Comparison of ENCODE assay signal across 8 cellular contexts in genomic region chr15:79310985-79311900, GRCh38. TPM values are rescaled to one million over a fixed set of nuclear protein-coding genes. Genes with fewer than 3 reads are reported as not detected.
A peak's percentile ranks its signal among the peaks of the same experiment; 100 is the strongest.
DNase-seq lines count a peak whose midpoint lies in the region; ATAC-seq and TF ChIP-seq lines count a peak whose summit lies in the region.

TMED3 (plus strand) TSS chr15:79311112; CDS start chr15:79311250, 138 bp downstream.

- TF ChIP-seq CTCF in omental fat pad (IDR thresholded peaks at IDR 0.05): no peak
- no peak for TF ChIP-seq CTCF in testis (IDR thresholded peaks at IDR 0.05)

- H3K27me3 Mint-ChIP-seq in activated naive CD4-positive, alpha-beta T cell treated with anti-CD3 and anti-CD28 coated beads for 36 hours (ENCODE audit: low read depth): peaks cover 14% of the 10 kb centered on the region

- intact Hi-C loops in activated naive CD4-positive, alpha-beta T cell treated with anti-CD3 and anti-CD28 coated beads for 36 hours (cut with micrococcal nuclease): loop anchor here (10.0 kb wide), 2 partner anchors 844 to 1384 kb away; partner anchors contain the start of genes ABHD17C and FAH
- intact Hi-C loops in testis (cut with DNase I; ENCODE audit: low total_unique reads): no loop called here

- peaks cover 35% of the 10 kb centered on the region for H3K4me1 Mint-ChIP-seq in activated naive CD4-positive, alpha-beta T cell treated with anti-CD3 and anti-CD28 coated beads for 36 hours (ENCODE audit: low read depth)

- peak within 1 kb of the TSS in 1 of 2 donors; percentile 10 for H3K27ac ChIP-seq in testis

- H3K4me3 ChIP-seq in HAP-1: peak within 1 kb of the TSS; percentile 94
- peak within 1 kb of the TSS; percentile 93 for H3K4me3 ChIP-seq in MG63
- H3K4me3 ChIP-seq in testis: peak within 1 kb of the TSS; percentile 79 to 82

- no peak for TF ChIP-seq POLR2A in testis (IDR thresholded peaks at IDR 0.05)

- peaks cover 32% of the 10 kb centered on the region for H3K36me3 Mint-ChIP-seq in activated naive CD4-positive, alpha-beta T cell treated with anti-CD3 and anti-CD28 coated beads for 36 hours (ENCODE audit: low read depth)

- H3K36me3 ChIP-seq in HAP-1 (replicated peaks) (peaks cover 42% of the 10 kb centered on the region), MG63 (peaks cover 44% of the 10 kb centered on the region), testis (ENCODE audit: low read depth, missing control alignments) (no peaks in the 10 kb centered on the region)

- peak; percentile 93 for ATAC-seq in omental fat pad (ENCODE audit: low FRiP score)

- 1 to 2% methylated on average over 25 to 27 of the region's 76 CpGs for WGBS in testis, 2 donors

- H3K4me3 Mint-ChIP-seq in activated naive CD4-positive, alpha-beta T cell treated with anti-CD3 and anti-CD28 coated beads for 36 hours: peak within 1 kb of the TSS; percentile 85

- no peak within 1 kb of the TSS for H3K27ac Mint-ChIP-seq in activated naive CD4-positive, alpha-beta T cell treated with anti-CD3 and anti-CD28 coated beads for 36 hours

- CTCF ChIA-PET in activated naive CD4-positive, alpha-beta T cell treated with anti-CD3 and anti-CD28 coated beads for 36 hours (lab: Charles Lee): interaction anchor here (1.0 to 1.6 kb wide), 5 partner anchors 28 to 286 kb away, joined by 3 to 4 read pairs (median 3); no protein-coding TSS in a partner anchor

- in situ Hi-C loops in HAP-1 (cut with MboI; ENCODE audit: low sequenced_read_pairs): no loop called here
- in situ Hi-C loops in SK-MEL-5 (cut with HindIII; ENCODE audit: low pct_unique_long_range_greater_than_20kb, low sequenced_read_pairs): no loop called here

- DNase-seq in GM04504 (ENCODE audit: low read depth) (peak; percentile 74), HAP-1 (ENCODE audit: low spot score in 2 of 2) (peak; percentile 95 to 96), MG63 (peak; percentile 79), SK-MEL-5 (ENCODE audit: low read depth, low spot score) (peak; percentile 88), glomerular endothelial cell (ENCODE audit: extremely low read depth, low read depth, low spot score) (peak; percentile 16), omental fat pad (ENCODE audit: low spot score) (no peak), testis (peak; percentile 82)
- DNase-seq in activated naive CD4-positive, alpha-beta T cell treated with anti-CD3 and anti-CD28 coated beads for 36 hours: peak; percentile 85

- H3K9me3 Mint-ChIP-seq in activated naive CD4-positive, alpha-beta T cell treated with anti-CD3 and anti-CD28 coated beads for 36 hours: no peaks in the 10 kb centered on the region

- no peaks in the 10 kb centered on the region for H3K9me3 ChIP-seq in HAP-1
- no peaks in the 10 kb centered on the region for H3K9me3 ChIP-seq in MG63
- no peaks in the 10 kb centered on the region for H3K9me3 ChIP-seq in testis

- H3K4me1 ChIP-seq in HAP-1: peaks cover 14% of the 10 kb centered on the region
- H3K4me1 ChIP-seq in testis: peaks cover 6% of the 10 kb centered on the region

- H3K27me3 ChIP-seq in HAP-1 (ENCODE audit: low read depth) (peaks cover 39% of the 10 kb centered on the region), MG63 (peaks cover 36% of the 10 kb centered on the region), testis (no peaks in the 10 kb centered on the region)

RNA-seq across cellular contexts. Expression of gene TMED3, which starts in this region (rescaled TPM):
- total RNA-seq in MG63 (2014; rRNA removed; shearing (Covaris generic); ENCODE audit: low replicate concordance): 149 and 212 TPM in 2 replicates
- 385 and 394 TPM in 2 replicates for total RNA-seq in SK-MEL-5 (2014; rRNA removed; shearing (Covaris generic))
- polyA plus RNA-seq in SK-MEL-5 (2015; cell fraction: cytosol; rRNA removed): 675 and 698 TPM in 2 replicates
- 71.7 and 77.5 TPM in 2 replicates for polyA plus RNA-seq in SK-MEL-5 (2015; cell fraction: nucleus; rRNA removed)
- 10 to 100 TPM; 37.6 to 37.9 TPM for total RNA-seq in activated naive CD4-positive, alpha-beta T cell treated with anti-CD3 and anti-CD28 coated beads for 36 hours
- 120 and 143 TPM in 2 replicates for total RNA-seq in glomerular endothelial cell
- total RNA-seq in omental fat pad: 10 to 100 TPM; 32.9 to 42.4 (median 34.6) TPM
- total RNA-seq in testis: 100 to 1,000 TPM in 1 of 2 donors, 10 to 100 TPM in 1; 88.6 to 127 TPM
- polyA plus RNA-seq in testis (ENCODE audit: insufficient read depth, low read depth, low replicate concordance): 94.0 TPM
